17 cellular contexts compared by ENCODE assay signal in the genomic region with DNA sequence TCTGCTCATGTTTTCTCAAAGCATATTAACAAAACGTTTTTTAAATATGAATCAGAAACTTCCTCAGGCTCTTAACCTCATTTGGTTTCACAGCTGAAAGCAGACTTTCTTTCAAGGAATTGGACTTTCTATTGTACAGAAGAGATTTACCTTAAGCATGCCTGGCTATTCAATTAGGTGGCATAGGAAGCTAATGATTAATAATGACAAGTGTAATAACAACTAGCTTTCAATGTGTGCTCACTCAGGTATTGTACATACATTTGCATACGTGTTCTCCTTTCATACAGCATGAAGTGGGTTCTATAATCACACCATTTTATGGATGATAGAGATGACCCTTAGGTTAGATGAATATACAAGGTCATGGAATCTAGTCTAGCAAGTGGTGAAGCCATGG.
"Had no signal": no experiment of that assay in that cellular context is flagged by ENCODE, and none has a peak within 500 bp of the region (broad histone marks: within the 10 kb centered on the region; RNA-seq: fewer than 3 reads in every experiment).

No MANE protein-coding gene starts in this region.

- H3K27ac ChIP-seq: adrenal gland, epithelial cell of prostate, hepatocyte, lower lobe of right lung, parathyroid adenoma, suprapubic skin had no signal

- H3K4me3 ChIP-seq: adrenal gland, hepatocyte, lower lobe of right lung, suprapubic skin had no signal

- ATAC-seq: lower lobe of right lung; stimulated activated naive CD8-positive, alpha-beta T cell treated with anti-CD3 and anti-CD28 coated beads, Interleukin-15, Interleukin-2, amounts not matched to agents 100 U/mL and 50 U/mL, for 24 hours had no signal

- H3K27me3 ChIP-seq: adrenal gland, hepatocyte, suprapubic skin had no signal

- H3K4me2 ChIP-seq: hepatocyte had no signal

- H3K9me3 ChIP-seq: adrenal gland, lower lobe of right lung, suprapubic skin had no signal

- H3K36me3 ChIP-seq: adrenal gland, lower lobe of right lung, suprapubic skin had no signal

- H3K4me1 ChIP-seq: lower lobe of right lung, suprapubic skin had no signal

- H3K79me2 ChIP-seq: parathyroid adenoma had no signal

- H3K9ac ChIP-seq: parathyroid adenoma had no signal

- H2AFZ ChIP-seq: hepatocyte, parathyroid adenoma had no signal

- FAIRE-seq: TTC549 had no signal

- DNase-seq: activated B cell treated with CpG ODN at 0.5 μM for 24 hours; activated CD4-positive, alpha-beta T cell treated with anti-CD3 and anti-CD28 coated beads, Interleukin-2, amount 10 ng/mL, durations not matched to agents 24 days and 14 days; activated naive CD4-positive, alpha-beta T cell treated with anti-CD3 and anti-CD28 coated beads, Interleukin-2, amount 10 ng/mL, durations not matched to agents 7 days and 5 days; adrenal gland; central memory CD4-positive, alpha-beta T cell; cortex of kidney; effector memory CD4-positive, alpha-beta T cell; lower lobe of right lung; retina; stimulated activated CD4-positive, alpha-beta T cell treated with anti-CD3 and anti-CD28 coated beads, Interleukin-4, amount 100 ng/mL, for 1 hour; stimulated activated CD8-positive, alpha-beta memory T cell treated with anti-CD3 and anti-CD28 coated beads, Interleukin-4, amount 100 ng/mL, for 48 hours; stimulated activated naive CD8-positive, alpha-beta T cell treated with anti-CD3 and anti-CD28 coated beads, Interleukin-15, Interleukin-2, amounts not matched to agents 100 U/mL and 50 U/mL, for 24 hours had no signal
